ENCODE assay signal across 9 cellular contexts in the genomic region with DNA sequence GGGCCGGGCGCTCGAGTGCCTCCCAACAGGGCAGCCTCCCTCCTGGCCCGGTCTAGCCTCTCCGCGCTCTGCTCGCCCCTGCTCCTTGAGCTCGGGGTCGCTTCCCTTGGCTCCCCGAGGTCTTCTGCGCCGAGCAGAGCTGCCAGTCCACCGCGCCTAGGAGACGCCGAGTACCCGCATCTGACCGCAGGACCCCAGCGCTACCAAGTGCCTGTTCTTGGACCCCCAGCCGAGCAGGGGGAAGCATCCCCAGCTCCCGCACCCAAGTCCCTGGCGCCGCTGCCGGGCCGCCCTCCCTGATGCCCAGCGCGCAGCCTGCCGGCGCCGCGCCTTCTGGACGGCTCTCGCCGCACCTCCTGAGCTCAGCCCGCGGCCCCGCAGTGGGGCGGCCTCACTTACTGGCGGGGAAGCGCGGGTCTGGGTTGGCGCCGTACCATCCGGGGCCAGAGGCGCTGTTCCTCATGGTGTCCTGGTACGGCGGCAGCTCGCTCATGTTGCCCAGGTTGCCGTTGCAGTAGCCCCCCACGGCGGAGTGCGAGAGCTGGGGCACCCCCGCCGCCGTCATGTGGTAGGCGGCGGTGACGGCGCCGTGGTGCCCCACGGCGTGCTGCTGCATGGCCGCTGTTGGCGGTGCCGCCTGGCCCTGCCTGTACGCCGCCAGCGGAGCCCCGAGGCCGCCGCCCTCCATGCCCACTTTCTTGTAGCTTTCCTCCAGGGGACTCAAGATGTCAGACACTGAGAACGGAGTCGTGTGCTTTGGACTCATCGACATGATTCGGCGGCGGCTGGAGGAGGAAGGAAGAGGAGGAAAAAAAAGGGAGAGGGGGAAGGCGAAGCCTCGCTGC. TPM values are rescaled to one million over a fixed set of nuclear protein-coding genes. Genes with fewer than 3 reads are reported as not detected.
DNase-seq lines count a peak whose midpoint lies in the region; ATAC-seq and TF ChIP-seq lines count a peak whose summit lies in the region.
"Had no signal": no experiment of that assay in that cellular context is flagged by ENCODE, and none has a peak within 500 bp of the region (broad histone marks: within the 10 kb centered on the region; RNA-seq: fewer than 3 reads in every experiment).

No MANE protein-coding gene starts in this region.

- no peak overlapping the region for H3K27ac ChIP-seq in A673 (ENCODE audit: low read depth, low read length, poor library complexity, severe bottlenecking)
- peak overlapping the region in 1 of 2 donors; percentile 96 for H3K27ac ChIP-seq in lung (ENCODE audit: low read depth in 1 of 2, low read length in 1 of 2)

- no peak overlapping the region for H3K27ac Mint-ChIP-seq in activated naive CD8-positive, alpha-beta T cell

- H3K27me3 Mint-ChIP-seq in activated naive CD8-positive, alpha-beta T cell: peaks cover 46% of the 10 kb centered on the region

- DNase-seq in A673 (ENCODE audit: low spot score) (no peak), GM13976 (ENCODE audit: low spot score) (peak; percentile 19), lung (ENCODE audit: low spot score) (no peak), BE2C (no peak), anterior cingulate cortex (lab: John Stamatoyannopoulos, UW) (no peak)

- CTCF ChIA-PET in A673 (lab: Charles Lee): no interaction called here

- POLR2A ChIA-PET in A673 (lab: Charles Lee; ENCODE audit: low non-redundant PET): no interaction called here

- H3K4me3 ChIP-seq in A673 (ENCODE audit: low read depth, low read length, poor library complexity, severe bottlenecking): peak overlapping the region; percentile 17
- H3K4me3 ChIP-seq in lung: peak overlapping the region; percentile 81
- no peak overlapping the region for H3K4me3 ChIP-seq in BE2C (ENCODE audit: low read depth, low read length)

- H3K9me3 Mint-ChIP-seq in activated naive CD8-positive, alpha-beta T cell (ENCODE audit: low read depth): no peaks in the 10 kb centered on the region

- TF ChIP-seq CTCF in A673 (conservative IDR thresholded peaks at IDR 0.05; ENCODE audit: low read depth, low read length) (no peak), GM13976 (IDR thresholded peaks at IDR 0.05; ENCODE audit: borderline replicate concordance, control extremely low read depth, extremely low read depth, insufficient read depth, missing control alignments) (no peak), lung (IDR thresholded peaks at IDR 0.05; ENCODE audit: control extremely low read depth, extremely low read depth) (no peak), BE2C (IDR thresholded peaks at IDR 0.05; ENCODE audit: low read depth, low read length) (no peak)

- H3K9me3 ChIP-seq in A673 (ENCODE audit: low read depth, low read length, poor library complexity, severe bottlenecking): no peaks in the 10 kb centered on the region
- peaks cover 0 to 9% of the 10 kb centered on the region in 2 donors for H3K9me3 ChIP-seq in lung (ENCODE audit: control insufficient read depth in 2 of 2, insufficient read depth in 1 of 2, low read length in 1 of 2)
- no peaks in the 10 kb centered on the region for H3K9me3 ChIP-seq in BE2C

- peak overlapping the region; percentile 76 for H3K4me3 Mint-ChIP-seq in activated naive CD8-positive, alpha-beta T cell

- BruUV-seq in A673 (replicated peaks; lab: Mats Ljungman, UMichigan): no TSS peak

- no peaks in the 10 kb centered on the region for H3K36me3 ChIP-seq in A673 (ENCODE audit: insufficient read depth, low read length, poor library complexity, severe bottlenecking)
- H3K36me3 ChIP-seq in lung (ENCODE audit: control insufficient read depth in 2 of 2, insufficient read depth in 2 of 2, low read length in 2 of 2): no peaks in the 10 kb centered on the region
- H3K36me3 ChIP-seq in BE2C: no peaks in the 10 kb centered on the region

- in situ Hi-C loops in GM13976 (cut with MboI; ENCODE audit: low sequenced_read_pairs, unreplicated experiment): no loop called here

- no peaks in the 10 kb centered on the region for H3K36me3 Mint-ChIP-seq in activated naive CD8-positive, alpha-beta T cell

- WGBS in lung, 2 donors: 1 to 2% methylated on average over 74 to 79 of the region's 79 CpGs

- intact Hi-C loops in A673 (cut with micrococcal nuclease; ENCODE audit: unreplicated experiment): no loop called here

- H3K4me1 ChIP-seq in A673 (ENCODE audit: insufficient read depth, low read length, poor library complexity, severe bottlenecking) (peaks cover 23% of the 10 kb centered on the region), lung (ENCODE audit: control insufficient read depth in 2 of 2, insufficient read depth in 2 of 2, low read length in 2 of 2) (peaks cover 0 to 6% of the 10 kb centered on the region in 2 donors), BE2C (no peaks in the 10 kb centered on the region)

- H3K4me1 Mint-ChIP-seq in activated naive CD8-positive, alpha-beta T cell (ENCODE audit: low read depth): peaks cover 17% of the 10 kb centered on the region

- ATAC-seq in lung (ENCODE audit: insufficient read depth, low FRiP score): peak; percentile 16
- no peak for ATAC-seq in GM21825 (IDR thresholded peaks at IDR 0.05; ENCODE audit: unreplicated experiment)
- no peak for ATAC-seq in GM21390 (IDR thresholded peaks at IDR 0.05; ENCODE audit: unreplicated experiment)

- peaks cover 100% of the 10 kb centered on the region for H3K27me3 ChIP-seq in A673 (replicated peaks; ENCODE audit: insufficient read depth, low read depth, low read length, poor library complexity)
- H3K27me3 ChIP-seq in lung (ENCODE audit: control insufficient read depth, insufficient read depth): peaks cover 18% of the 10 kb centered on the region
- H3K27me3 ChIP-seq in BE2C: peaks cover 98% of the 10 kb centered on the region

RNA-seq across cellular contexts. Expression of gene NKX2-1, which starts 1.2 kb away (rescaled TPM):
- total RNA-seq in A673 (2021): not detected in 2 replicates
- 100 to 1,000 TPM; 185 to 236 TPM for total RNA-seq in lung
- polyA plus RNA-seq in lung: 100 to 1,000 TPM in 1 of 2 donors, 10 to 100 TPM in 1; 53.4 to 155 TPM
- polyA plus RNA-seq in BE2C (2012; ENCODE audit: insufficient read depth, insufficient read length, low read depth): not detected
- total RNA-seq: glomerular endothelial cell had no signal

Comparison
In these comparisons a context has a peak if more than half of its experiments do, and no peak if none do; other contexts are left out.
1. RNA of gene NKX2-1, which starts 1.2 kb away (total RNA-seq): 185 to 236 TPM in lung; not detected in A673; every median in the first group is over 100 times any median in the second.